Comparison of ENCODE assay signal across 22 cellular contexts in genomic region chr12:88520436-88520820, GRCh38. TPM values are rescaled to one million over a fixed set of nuclear protein-coding genes. Genes with fewer than 3 reads are reported as not detected.
DNase-seq lines count a peak whose midpoint lies in the region; ATAC-seq, FAIRE-seq and TF ChIP-seq lines count a peak whose summit lies in the region.
"Had no signal": no experiment of that assay in that cellular context is flagged by ENCODE, and none has a peak within 500 bp of the region (broad histone marks: within the 10 kb centered on the region; RNA-seq: fewer than 3 reads in every experiment).

No MANE protein-coding gene starts in this region.

- DNase-seq in mammary epithelial cell (no peak), MCF 10A (ENCODE audit: unreplicated experiment) (no peak), adipocyte (ENCODE audit: low read depth) (peak; percentile 12), keratinocyte (ENCODE audit: low read depth, low spot score) (no peak), NCI-H2107 (lab: John Stamatoyannopoulos, UW) (no peak), C1 segment of cervical spinal cord (lab: John Stamatoyannopoulos, UW) (no peak)
- no peak for DNase-seq in stimulated activated CD4-positive, alpha-beta T cell treated with anti-CD3 and anti-CD28 coated beads, Interleukin-2, amount 100 ng/mL, for 48 hours
- DNase-seq: CD4-positive, alpha-beta T cell; DMS79 treated with DMSO at 0.1 percent for 48 hours; H7; MM.1S; NCI-H1105 treated with DMSO at 0.1 percent for 48 hours; NCI-H187 treated with DMSO at 0.1 percent for 48 hours; NCI-H2171 treated with DMSO at 0.1 percent for 48 hours; SHP77 had no signal

- peaks cover 12% of the 10 kb centered on the region for H3K36me3 Mint-ChIP-seq in MCF 10A (ENCODE audit: insufficient read depth, unreplicated experiment)

- H3K27me3 ChIP-seq in mammary epithelial cell (ENCODE audit: insufficient read depth, low read length) (no peaks in the 10 kb centered on the region), adipocyte (replicated peaks; ENCODE audit: control insufficient read depth, insufficient read depth, low read length) (no peaks in the 10 kb centered on the region), keratinocyte (ENCODE audit: control insufficient read depth, extremely low read depth, insufficient read depth, low read length) (no peaks in the 10 kb centered on the region)

- H3K9me3 ChIP-seq in mammary epithelial cell (replicated peaks; ENCODE audit: insufficient read depth, low read length) = no peaks in the 10 kb centered on the region
- no peaks in the 10 kb centered on the region for H3K9me3 ChIP-seq in adipocyte (ENCODE audit: control insufficient read depth, low read length)
- no peaks in the 10 kb centered on the region for H3K9me3 ChIP-seq in keratinocyte (ENCODE audit: control insufficient read depth, low read depth, low read length)

- H3K9ac ChIP-seq in mammary epithelial cell (ENCODE audit: insufficient read depth, low read length) (peak overlapping the region; percentile 14), adipocyte (ENCODE audit: low read length) (no peak overlapping the region), keratinocyte (ENCODE audit: control insufficient read depth, extremely low read depth, insufficient read depth, low read length) (no peak overlapping the region)

- peak overlapping the region; percentile 5 for H2AFZ ChIP-seq in mammary epithelial cell (ENCODE audit: low read depth, low read length)
- no peak overlapping the region for H2AFZ ChIP-seq in keratinocyte (ENCODE audit: control insufficient read depth, low read length)

- in situ Hi-C loops in mammary epithelial cell (cut with MboI; ENCODE audit: low sequenced_read_pairs in 2 of 2) = no loop called here

- H3K4me1 ChIP-seq in mammary epithelial cell (ENCODE audit: insufficient read depth, low read length) (peaks cover 13% of the 10 kb centered on the region), adipocyte (ENCODE audit: control insufficient read depth, insufficient read depth, low read length) (peaks cover 22% of the 10 kb centered on the region), keratinocyte (ENCODE audit: control insufficient read depth, extremely low read depth, insufficient read depth, low read length) (peaks cover 22% of the 10 kb centered on the region)

- TF ChIP-seq CTCF in mammary epithelial cell (conservative IDR thresholded peaks at IDR 0.05 in 1 of 2, IDR thresholded peaks at IDR 0.05 in 1 of 2; ENCODE audit: extremely low read depth in 1 of 2, insufficient read depth in 1 of 2, low read depth in 1 of 2, low read length in 2 of 2) (no peak), MCF 10A (IDR thresholded peaks at IDR 0.05; ENCODE audit: unreplicated experiment) (no peak), keratinocyte (optimal IDR thresholded peaks at IDR 0.05 in 1 of 3, IDR thresholded peaks at IDR 0.05 in 1 of 3, conservative IDR thresholded peaks at IDR 0.05 in 1 of 3; ENCODE audit: extremely low read depth in 1 of 3, insufficient read depth in 2 of 3, low read length in 3 of 3) (no peak)

- POLR2A ChIA-PET in MCF 10A (lab: Yijun Ruan, JAX) = interaction anchor here (0.8 to 1.8 kb wide), 4 partner anchors 11 to 222 kb away, joined by 3 to 4 read pairs (median 4); no protein-coding TSS in a partner anchor

- H3K27me3 Mint-ChIP-seq in MCF 10A (ENCODE audit: insufficient read depth, unreplicated experiment) = no peaks in the 10 kb centered on the region
- H3K27me3 Mint-ChIP-seq: CD4-positive, alpha-beta T cell had no signal

- no peak for ATAC-seq in HG03520 (IDR thresholded peaks at IDR 0.05; ENCODE audit: unreplicated experiment)
- ATAC-seq: HepG2, Panc1 had no signal

- WGBS in mammary epithelial cell (ENCODE audit: low coverage, missing lambda C conversion rate) = 0% methylated on average over 2 of the region's 2 CpGs

- H4K20me1 ChIP-seq in mammary epithelial cell (ENCODE audit: insufficient read depth, low read length) = no peaks in the 10 kb centered on the region
- H4K20me1 ChIP-seq in keratinocyte (ENCODE audit: control insufficient read depth, extremely low read depth, insufficient read depth, low read length) = no peaks in the 10 kb centered on the region

- H3K9me3 Mint-ChIP-seq in MCF 10A (ENCODE audit: unreplicated experiment) = no peaks in the 10 kb centered on the region
- H3K9me3 Mint-ChIP-seq: CD4-positive, alpha-beta T cell had no signal

- dilution Hi-C loops in mammary epithelial cell (cut with HindIII; ENCODE audit: low sequenced_read_pairs) (no loop called here), keratinocyte (cut with MboI; ENCODE audit: extremely low pct_ligation_motif_present, low sequenced_read_pairs) (no loop called here)

- peak overlapping the region; percentile 74 for H3K4me2 ChIP-seq in mammary epithelial cell (ENCODE audit: insufficient read depth, low read depth, low read length)
- peak overlapping the region; percentile 62 for H3K4me2 ChIP-seq in keratinocyte (ENCODE audit: control insufficient read depth, extremely low read depth, insufficient read depth, low read depth, low read length)

- peaks cover 11% of the 10 kb centered on the region for H3K4me1 Mint-ChIP-seq in MCF 10A (ENCODE audit: insufficient read depth, unreplicated experiment)

- H3K27ac Mint-ChIP-seq in MCF 10A (ENCODE audit: low read depth, unreplicated experiment) = no peak overlapping the region
- H3K27ac Mint-ChIP-seq: CD4-positive, alpha-beta T cell had no signal

- no TSS peak for BruUV-seq in mammary epithelial cell (replicated peaks; lab: Mats Ljungman, UMichigan)
- no TSS peak for BruUV-seq in MCF 10A (replicated peaks; lab: Mats Ljungman, UMichigan)

- H3K36me3 ChIP-seq in mammary epithelial cell (ENCODE audit: insufficient read depth, low read length) = peaks cover 2% of the 10 kb centered on the region
- H3K36me3 ChIP-seq in adipocyte (ENCODE audit: control insufficient read depth, insufficient read depth, low read length, severe bottlenecking) = peaks cover 15% of the 10 kb centered on the region
- H3K36me3 ChIP-seq in keratinocyte (ENCODE audit: control insufficient read depth in 2 of 2, extremely low read depth in 1 of 2, insufficient read depth in 2 of 2, low read length in 2 of 2) = peaks cover 0 to 7% of the 10 kb centered on the region in 2 experiments

- no peaks in the 10 kb centered on the region for H3K9me1 ChIP-seq in keratinocyte (ENCODE audit: control insufficient read depth, extremely low read depth, insufficient read depth, low read length)

- H3K4me3 ChIP-seq in mammary epithelial cell (replicated peaks in 1 of 3; ENCODE audit: insufficient read depth in 1 of 3, low read depth in 2 of 3, low read length in 3 of 3) = peak overlapping the region in 1 of 3 experiments; percentile 12
- H3K4me3 ChIP-seq in adipocyte (ENCODE audit: low read length) = no peak overlapping the region
- H3K4me3 ChIP-seq in keratinocyte (ENCODE audit: control insufficient read depth in 2 of 3, extremely low read depth in 1 of 3, insufficient read depth in 2 of 3, low read depth in 1 of 3, low read length in 3 of 3) = peak overlapping the region in 1 of 3 experiments; percentile 19

- FAIRE-seq in keratinocyte (lab: Jason Lieb, UNC) = no peak
- FAIRE-seq: D721Med, G401.6, GM12891, HepG2 had no signal

- CTCF ChIA-PET in mammary epithelial cell (lab: Charles Lee; ENCODE audit: low non-redundant PET) = no interaction called here
- CTCF ChIA-PET in MCF 10A (lab: Yijun Ruan, JAX) = no interaction called here

- peaks cover 26% of the 10 kb centered on the region for H3K79me2 ChIP-seq in mammary epithelial cell (ENCODE audit: insufficient read depth, low read length)
- H3K79me2 ChIP-seq in keratinocyte (ENCODE audit: control insufficient read depth, insufficient read depth, low read length) = no peaks in the 10 kb centered on the region

- intact Hi-C loops in mammary epithelial cell (cut with micrococcal nuclease) = loop anchor here (5.0 kb wide), 1 partner anchor 57 kb away; no protein-coding TSS in a partner anchor
- intact Hi-C loops in MCF 10A (cut with micrococcal nuclease) = no loop called here

- peak overlapping the region; percentile 83 for H3K27ac ChIP-seq in mammary epithelial cell (ENCODE audit: insufficient read depth, low read depth, low read length)
- H3K27ac ChIP-seq in keratinocyte (ENCODE audit: control insufficient read depth, insufficient read depth, low read length) = peak overlapping the region; percentile 27
- H3K27ac ChIP-seq: 22Rv1 had no signal

- no peak overlapping the region for H3K4me3 Mint-ChIP-seq in MCF 10A (ENCODE audit: unreplicated experiment)
- H3K4me3 Mint-ChIP-seq: CD4-positive, alpha-beta T cell had no signal

RNA-seq across cellular contexts. Expression of gene KITLG, which starts 59.8 kb away (rescaled TPM):
- total RNA-seq in mammary epithelial cell = 10 to 100 TPM; 26.2 to 45.3 TPM
- polyA plus RNA-seq in mammary epithelial cell = 15.0 TPM
- polyA minus RNA-seq in mammary epithelial cell = 30.2 TPM
- total RNA-seq in MCF 10A (2022) = 3.9 and 4.8 TPM in 2 replicates
- 10.7 to 21.2 TPM (median 11.3 TPM) in 3 replicates for polyA plus RNA-seq in keratinocyte
- 7.6 TPM for polyA plus RNA-seq in keratinocyte (2011; ENCODE audit: low read depth)
- 8.4 and 15.4 TPM in 2 replicates for polyA plus RNA-seq in keratinocyte (2011; cell fraction: cytosol; rRNA removed)
- 9.6 and 10.9 TPM in 2 replicates for polyA plus RNA-seq in keratinocyte (2011; cell fraction: nucleus; rRNA removed)
- 8.3 and 12.1 TPM in 2 replicates for polyA plus RNA-seq in keratinocyte (2012; ENCODE audit: low replicate concordance)
- polyA minus RNA-seq in keratinocyte = 7.1 to 27.5 TPM (median 15.6 TPM) in 3 replicates
- polyA minus RNA-seq in keratinocyte (2011; cell fraction: cytosol; rRNA and poly(A)+ RNA removed) = 49.3 TPM
- 16.0 and 29.9 TPM in 2 replicates for polyA minus RNA-seq in keratinocyte (2011; cell fraction: nucleus; rRNA and poly(A)+ RNA removed)
- total RNA-seq: CD4-positive, alpha-beta T cell had no signal
